19 cellular contexts compared by ENCODE assay signal in genomic region chr2:21822505-21822904, GRCh38.
"Had no signal": no experiment of that assay in that cellular context is flagged by ENCODE, and none has a peak within 500 bp of the region (broad histone marks: within the 10 kb centered on the region; RNA-seq: fewer than 3 reads in every experiment).

No MANE protein-coding gene starts in this region.

- H3K4me3 ChIP-seq: breast epithelium, colonic mucosa, Peyer's patch had no signal

- H3K9me3 ChIP-seq: breast epithelium, colonic mucosa, Peyer's patch had no signal

- DNase-seq: activated CD4-positive, alpha-beta T cell treated with anti-CD3 and anti-CD28 coated beads for 48 hours; activated CD4-positive, alpha-beta T cell treated with anti-CD3 and anti-CD28 coated beads, Interleukin-2, amount 50 U/mL, for 4 hours; activated CD4-positive, CD25-positive, alpha-beta regulatory T cell treated with anti-CD3 and anti-CD28 coated beads, Interleukin-2, amount 50 U/mL, for 72 hours; activated CD8-positive, alpha-beta memory T cell treated with anti-CD3 and anti-CD28 coated beads, Interleukin-2, amount 10 ng/mL, durations not matched to agents 7 days and 5 days; activated effector memory CD4-positive, alpha-beta T cell treated with Interleukin-2 at 50 U/mL for 16 hours; activated naive CD4-positive, alpha-beta T cell; activated T-cell treated with anti-CD3 and anti-CD28 coated beads, Interleukin-2, amount 50 U/mL, for 24 hours; aorta; colonic mucosa; NCI-H1048; NCI-H146; NCI-H187 treated with DMSO at 0.1 percent for 48 hours; NCI-H2081 treated with DMSO at 0.1 percent for 48 hours; NCI-H345; NCI-H510A treated with DMSO at 0.1 percent for 48 hours; Peyer's patch; SHP77 had no signal

- H3K36me3 ChIP-seq: breast epithelium, colonic mucosa, Peyer's patch had no signal

- H3K4me1 ChIP-seq: breast epithelium, colonic mucosa, Peyer's patch had no signal

- H3K27me3 ChIP-seq: breast epithelium, colonic mucosa, Peyer's patch had no signal

- ATAC-seq: activated CD8-positive, alpha-beta memory T cell treated with anti-CD3 and anti-CD28 coated beads, Interleukin-2, amount 10 ng/mL, durations not matched to agents 7 days and 5 days; WTC11 had no signal

- H3K27ac ChIP-seq: breast epithelium, colonic mucosa, Peyer's patch had no signal
